In the genomic region with DNA sequence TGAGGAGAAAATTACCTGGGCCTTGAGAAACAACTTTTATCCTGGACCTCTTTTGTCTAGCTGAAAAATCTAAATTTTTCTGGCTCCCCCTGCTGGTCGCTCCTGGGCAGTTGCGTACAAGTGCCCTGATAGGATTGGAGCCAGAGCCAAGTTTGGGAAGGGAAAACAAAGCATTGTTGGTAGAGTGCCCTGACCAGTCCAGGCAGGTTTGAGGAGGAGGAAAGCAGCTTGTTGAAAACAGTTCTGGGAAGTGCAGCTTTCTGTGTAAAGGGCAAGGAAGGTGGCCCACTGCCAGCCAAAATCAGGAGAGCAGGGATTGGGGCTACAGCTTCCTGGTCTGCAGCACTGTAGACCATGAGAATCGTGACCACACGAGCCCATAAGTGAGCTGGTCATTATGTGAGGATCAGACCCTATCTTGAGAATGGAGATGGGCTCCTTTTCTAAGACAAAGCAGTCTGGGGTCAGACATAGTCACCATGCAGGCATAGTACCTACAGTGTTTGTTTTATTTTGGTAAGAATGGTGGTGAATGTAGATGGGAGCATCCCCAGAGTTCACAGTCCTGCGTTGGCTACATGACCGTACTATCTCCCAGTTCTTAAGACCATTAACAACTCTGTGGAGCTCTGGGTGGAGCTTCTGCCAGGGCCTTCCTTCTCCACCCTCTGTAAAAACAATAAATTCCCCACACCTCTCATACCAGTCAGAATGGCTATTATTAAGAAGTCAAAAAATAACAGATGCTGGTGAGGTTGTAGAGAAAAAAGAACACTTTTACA, we compare ENCODE assay signal across 8 cellular contexts. TPM values are rescaled to one million over a fixed set of nuclear protein-coding genes. Genes with fewer than 3 reads are reported as not detected.
DNase-seq lines count a peak whose midpoint lies in the region; ATAC-seq and TF ChIP-seq lines count a peak whose summit lies in the region.

No MANE protein-coding gene starts in this region.

- H3K27me3 ChIP-seq in PC-3 (ENCODE audit: low read length): no peaks in the 10 kb centered on the region

- TF ChIP-seq CTCF in PC-3 (conservative IDR thresholded peaks at IDR 0.05; ENCODE audit: low read depth, low read length): peak; percentile 83

- H3K9me2 ChIP-seq in PC-3 (replicated peaks; ENCODE audit: low read length): no peaks in the 10 kb centered on the region

- H3K4me3 Mint-ChIP-seq in activated T-helper 17 cell treated with anti-CD3 and anti-CD28 coated beads, Interleukin-2, amount 50 U/mL, for 72 hours: no peak overlapping the region
- H3K4me3 Mint-ChIP-seq in naive B cell: peak overlapping the region in 1 of 8 donors; percentile 20
- H3K4me3 Mint-ChIP-seq in stimulated activated naive CD8-positive, alpha-beta T cell treated with anti-CD3 and anti-CD28 coated beads, Interleukin-15, amount 100 ng/mL, for 72 hours: no peak overlapping the region

- no peaks in the 10 kb centered on the region for H3K27me3 Mint-ChIP-seq in activated T-helper 17 cell treated with anti-CD3 and anti-CD28 coated beads, Interleukin-2, amount 50 U/mL, for 72 hours
- H3K27me3 Mint-ChIP-seq in naive B cell: no peaks in the 10 kb centered on the region
- H3K27me3 Mint-ChIP-seq in stimulated activated naive CD8-positive, alpha-beta T cell treated with anti-CD3 and anti-CD28 coated beads, Interleukin-15, amount 100 ng/mL, for 72 hours: no peaks in the 10 kb centered on the region

- H3K79me2 ChIP-seq in PC-3 (ENCODE audit: low read length): no peaks in the 10 kb centered on the region

- H3K4me1 Mint-ChIP-seq in activated T-helper 17 cell treated with anti-CD3 and anti-CD28 coated beads, Interleukin-2, amount 50 U/mL, for 72 hours: peaks cover 12% of the 10 kb centered on the region
- H3K4me1 Mint-ChIP-seq in naive B cell: peaks cover 6 to 16% (median 14%) of the 10 kb centered on the region in 3 donors
- peaks cover 28% of the 10 kb centered on the region for H3K4me1 Mint-ChIP-seq in stimulated activated naive CD8-positive, alpha-beta T cell treated with anti-CD3 and anti-CD28 coated beads, Interleukin-15, amount 100 ng/mL, for 72 hours

- CTCF ChIA-PET in HEK293T (lab: Yijun Ruan, JAX): interaction anchor here (0.5 to 1.9 kb wide), 16 partner anchors 8 to 1388 kb away, joined by 3 to 10 read pairs (median 4); a partner anchor contains a TSS
- CTCF ChIA-PET in PC-3 (lab: Charles Lee): interaction anchor here (0.6 to 1.2 kb wide), 3 partner anchors 20 to 41 kb away, joined by 3 to 9 read pairs (median 5); a partner anchor contains a TSS

- ATAC-seq in PC-3 (peak; percentile 82), naive B cell (ENCODE audit: low read depth in 2 of 2) (peak; percentile 63 to 72), HG03432 (IDR thresholded peaks at IDR 0.05; ENCODE audit: unreplicated experiment) (no peak)
- ATAC-seq in activated T-helper 17 cell treated with anti-CD3 and anti-CD28 coated beads, Interleukin-2, amount 50 U/mL, for 72 hours (replicated peaks): peak; percentile 81
- peak; percentile 62 for ATAC-seq in stimulated activated naive CD8-positive, alpha-beta T cell treated with anti-CD3 and anti-CD28 coated beads, Interleukin-15, amount 100 ng/mL, for 72 hours

- peak overlapping the region; percentile 35; the same call in 1 of the 2 replicates for H3K4me2 ChIP-seq in PC-3 (ENCODE audit: low read length)

- POLR2A ChIA-PET in HEK293T (lab: Yijun Ruan, JAX) (interaction anchor here (1.0 to 1.2 kb wide), 3 partner anchors 21 to 34 kb away, joined by 3 to 5 read pairs (median 3); a partner anchor contains a TSS), PC-3 (lab: Charles Lee; ENCODE audit: unreplicated experiment) (no interaction called here)

- no peaks in the 10 kb centered on the region for H3F3A ChIP-seq in PC-3 (ENCODE audit: low read length, unreplicated experiment)

- peak overlapping the region; percentile 71 for H2AFZ ChIP-seq in PC-3 (ENCODE audit: low read length)

- no peaks in the 10 kb centered on the region for H3K9me3 ChIP-seq in PC-3 (ENCODE audit: low read length)

- peak overlapping the region; percentile 24 for H3K27ac Mint-ChIP-seq in activated T-helper 17 cell treated with anti-CD3 and anti-CD28 coated beads, Interleukin-2, amount 50 U/mL, for 72 hours
- H3K27ac Mint-ChIP-seq in naive B cell: peak overlapping the region in 4 of 6 donors; percentile 4 to 64 (median 21)
- no peak overlapping the region for H3K27ac Mint-ChIP-seq in stimulated activated naive CD8-positive, alpha-beta T cell treated with anti-CD3 and anti-CD28 coated beads, Interleukin-15, amount 100 ng/mL, for 72 hours

- H3K4me1 ChIP-seq in PC-3 (ENCODE audit: insufficient read depth, low read length): peaks cover 6% of the 10 kb centered on the region

- no peak overlapping the region for H3K4me3 ChIP-seq in PC-3 (ENCODE audit: low read length)

- DNase-seq in AML-193 (lab: John Stamatoyannopoulos, UW) (peak; percentile 14 to 44), HEK293T (ENCODE audit: extremely low spot score) (peak; percentile 77), PC-3 (peak; percentile 83), fibroblast of peridontal ligament (ENCODE audit: extremely low read depth) (peak; percentile 80), naive B cell (peak; percentile 44)
- DNase-seq in stimulated activated naive CD8-positive, alpha-beta T cell treated with anti-CD3 and anti-CD28 coated beads, Interleukin-15, amount 100 ng/mL, for 72 hours: peak; percentile 47 to 58

- H3K9ac ChIP-seq in PC-3 (ENCODE audit: low read length): no peak overlapping the region

- no TSS peak for BruUV-seq in PC-3 (replicated peaks; lab: Mats Ljungman, UMichigan)

- H4K20me1 ChIP-seq in PC-3 (ENCODE audit: low read length): no peaks in the 10 kb centered on the region

- H3K9me3 Mint-ChIP-seq in activated T-helper 17 cell treated with anti-CD3 and anti-CD28 coated beads, Interleukin-2, amount 50 U/mL, for 72 hours: no peaks in the 10 kb centered on the region
- H3K9me3 Mint-ChIP-seq in naive B cell: peaks cover 0 to 8% (median 2%) of the 10 kb centered on the region in 7 donors
- H3K9me3 Mint-ChIP-seq in stimulated activated naive CD8-positive, alpha-beta T cell treated with anti-CD3 and anti-CD28 coated beads, Interleukin-15, amount 100 ng/mL, for 72 hours: peaks cover 0 to 12% of the 10 kb centered on the region in 2 donors

- intact Hi-C loops in PC-3 (cut with micrococcal nuclease): no loop called here

- H3K36me3 Mint-ChIP-seq in activated T-helper 17 cell treated with anti-CD3 and anti-CD28 coated beads, Interleukin-2, amount 50 U/mL, for 72 hours (ENCODE audit: low read depth): no peaks in the 10 kb centered on the region
- H3K36me3 Mint-ChIP-seq in naive B cell: peaks cover 8 to 13% of the 10 kb centered on the region in 2 donors

- 0 out of 2 replicates have a peak overlapping the region, but pooled peaks have one; percentile 21 for H3K27ac ChIP-seq in PC-3 (ENCODE audit: low read length)

- H3K36me3 ChIP-seq in PC-3 (ENCODE audit: low read depth, low read length): no peaks in the 10 kb centered on the region; the same call in 1 of the 2 replicates

TF ChIP-seq in HEK293T, 16 proteins besides CTCF, POLR2A, EP300 and RAD21:
- TF ChIP-seq NFRKB (IDR thresholded peaks at IDR 0.05): no peak
- TF ChIP-seq ZNF384 (IDR thresholded peaks at IDR 0.05): no peak
- no peak for TF ChIP-seq L3MBTL2 (conservative IDR thresholded peaks at IDR 0.05)
- no peak for TF ChIP-seq SUZ12 (IDR thresholded peaks at IDR 0.05)
- TF ChIP-seq FOXK2 (IDR thresholded peaks at IDR 0.05): no peak

RNA-seq across cellular contexts. Expression of a gene that starts 21.3 kb away (rescaled TPM):
- 1.5 and 1.9 TPM in 2 replicates for total RNA-seq in PC-3 (2014; rRNA removed)
- total RNA-seq in activated T-helper 17 cell treated with anti-CD3 and anti-CD28 coated beads, Interleukin-2, amount 50 U/mL, for 72 hours: 10 to 100 TPM; 11.0 to 24.1 TPM
- polyA plus RNA-seq in naive B cell (ENCODE audit: low read depth in 6 of 6): 100 to 1,000 TPM; 107 to 235 (median 181) TPM

RNA-seq across cellular contexts. Expression of a gene that starts 32.6 kb away (rescaled TPM):
- total RNA-seq in PC-3 (2014; rRNA removed): 31.3 and 40.7 TPM in 2 replicates
- 10 to 100 TPM; 16.9 to 28.3 TPM for total RNA-seq in activated T-helper 17 cell treated with anti-CD3 and anti-CD28 coated beads, Interleukin-2, amount 50 U/mL, for 72 hours
- 10 to 100 TPM; 13.3 to 24.9 (median 15.1) TPM for polyA plus RNA-seq in naive B cell (ENCODE audit: low read depth in 6 of 6)

Comparison
In these comparisons a context has a peak if more than half of its experiments do, and no peak if none do; other contexts are left out.
1. DNase-seq: peak in every context shown above with its lines; median percentile 83 in PC-3; 80 in fibroblast of peridontal ligament; 77 in HEK293T; 52 in stimulated activated naive CD8-positive, alpha-beta T cell treated with anti-CD3 and anti-CD28 coated beads, Interleukin-15, amount 100 ng/mL, for 72 hours; 44 in naive B cell; 29 in AML-193.
2. H3K27ac Mint-ChIP-seq: peak in activated T-helper 17 cell treated with anti-CD3 and anti-CD28 coated beads, Interleukin-2, amount 50 U/mL, for 72 hours (single experiment) and naive B cell (4 of 6); none in stimulated activated naive CD8-positive, alpha-beta T cell treated with anti-CD3 and anti-CD28 coated beads, Interleukin-15, amount 100 ng/mL, for 72 hours (0 of 2).